Comparison of ENCODE assay signal across 27 cellular contexts in genomic region chr16:86095906-86096485, GRCh38.
DNase-seq lines count a peak whose midpoint lies in the region; ATAC-seq, FAIRE-seq and TF ChIP-seq lines count a peak whose summit lies in the region.
"Had no signal": no experiment of that assay in that cellular context is flagged by ENCODE, and none has a peak within 500 bp of the region (broad histone marks: within the 10 kb centered on the region; RNA-seq: fewer than 3 reads in every experiment).

No MANE protein-coding gene starts in this region.

- no peaks in the 10 kb centered on the region for H3K4me1 Mint-ChIP-seq in CD14-positive monocyte
- H3K4me1 Mint-ChIP-seq in activated CD4-positive, alpha-beta T cell treated with anti-CD3 and anti-CD28 coated beads, Interleukin-2, amount 10 ng/mL, durations not matched to agents 24 days and 14 days: no peaks in the 10 kb centered on the region
- H3K4me1 Mint-ChIP-seq: B cell; CD8-positive, alpha-beta memory T cell; IgD-negative memory B cell had no signal

- H3K4me3 ChIP-seq in Peyer's patch (no peak overlapping the region), kidney (ENCODE audit: low read length in 2 of 2) (no peak overlapping the region), spleen (no peak overlapping the region), mucosa of descending colon (no peak overlapping the region)
- H3K4me3 ChIP-seq: SK-N-MC had no signal

- H3K27me3 ChIP-seq in Peyer's patch: no peaks in the 10 kb centered on the region
- peaks cover 0 to 16% (median 0%) of the 10 kb centered on the region in 7 donors for H3K27me3 ChIP-seq in spleen (replicated peaks in 1 of 7)

- no peaks in the 10 kb centered on the region for H3K36me3 Mint-ChIP-seq in CD14-positive monocyte
- no peaks in the 10 kb centered on the region for H3K36me3 Mint-ChIP-seq in activated CD4-positive, alpha-beta T cell treated with anti-CD3 and anti-CD28 coated beads, Interleukin-2, amount 10 ng/mL, durations not matched to agents 24 days and 14 days (ENCODE audit: low read depth)
- H3K36me3 Mint-ChIP-seq: CD8-positive, alpha-beta memory T cell; IgD-negative memory B cell had no signal

- H3K9me3 ChIP-seq in Peyer's patch (no peaks in the 10 kb centered on the region), kidney (ENCODE audit: control insufficient read depth in 1 of 2, low read length in 2 of 2) (no peaks in the 10 kb centered on the region), spleen (no peaks in the 10 kb centered on the region), mucosa of descending colon (no peaks in the 10 kb centered on the region)

- H3K27ac Mint-ChIP-seq in CD14-positive monocyte: no peak overlapping the region
- no peak overlapping the region for H3K27ac Mint-ChIP-seq in activated CD4-positive, alpha-beta T cell treated with anti-CD3 and anti-CD28 coated beads, Interleukin-2, amount 10 ng/mL, durations not matched to agents 24 days and 14 days
- H3K27ac Mint-ChIP-seq: B cell; CD8-positive, alpha-beta memory T cell; IgD-negative memory B cell had no signal

- peaks cover 1 to 9% (median 2%) of the 10 kb centered on the region in 3 donors for H3K27me3 Mint-ChIP-seq in CD14-positive monocyte (ENCODE audit: low read depth in 3 of 3)
- H3K27me3 Mint-ChIP-seq in activated CD4-positive, alpha-beta T cell treated with anti-CD3 and anti-CD28 coated beads, Interleukin-2, amount 10 ng/mL, durations not matched to agents 24 days and 14 days: no peaks in the 10 kb centered on the region
- H3K27me3 Mint-ChIP-seq: B cell, IgD-negative memory B cell had no signal

- intact Hi-C loops in CD14-positive monocyte (cut with micrococcal nuclease): no loop called here
- intact Hi-C loops in kidney (cut with DNase I): no loop called here
- intact Hi-C loops in spleen (cut with DNase I; ENCODE audit: low total_unique reads): no loop called here
- intact Hi-C loops in activated CD4-positive, alpha-beta T cell treated with anti-CD3 and anti-CD28 coated beads, Interleukin-2, amount 10 ng/mL, durations not matched to agents 24 days and 14 days (cut with micrococcal nuclease): no loop called here
- intact Hi-C loops in mucosa of descending colon (cut with DNase I, micrococcal nuclease): no loop called here

- no peaks in the 10 kb centered on the region for H3K36me3 ChIP-seq in Peyer's patch
- no peaks in the 10 kb centered on the region for H3K36me3 ChIP-seq in kidney (ENCODE audit: control insufficient read depth in 1 of 2, insufficient read depth in 2 of 2, low read length in 2 of 2)
- H3K36me3 ChIP-seq in spleen: no peaks in the 10 kb centered on the region
- H3K36me3 ChIP-seq in mucosa of descending colon (ENCODE audit: low read depth): no peaks in the 10 kb centered on the region

- no peak overlapping the region for H3K4me3 Mint-ChIP-seq in CD14-positive monocyte
- H3K4me3 Mint-ChIP-seq in activated CD4-positive, alpha-beta T cell treated with anti-CD3 and anti-CD28 coated beads, Interleukin-2, amount 10 ng/mL, durations not matched to agents 24 days and 14 days: no peak overlapping the region
- H3K4me3 Mint-ChIP-seq: B cell; CD8-positive, alpha-beta memory T cell; IgD-negative memory B cell had no signal

- no peak for ATAC-seq in mucosa of descending colon
- ATAC-seq: Panc1 had no signal

- peaks cover 0 to 3% (median 0%) of the 10 kb centered on the region in 7 donors for H3K9me3 Mint-ChIP-seq in CD14-positive monocyte
- H3K9me3 Mint-ChIP-seq in activated CD4-positive, alpha-beta T cell treated with anti-CD3 and anti-CD28 coated beads, Interleukin-2, amount 10 ng/mL, durations not matched to agents 24 days and 14 days: no peaks in the 10 kb centered on the region
- H3K9me3 Mint-ChIP-seq: CD8-positive, alpha-beta memory T cell; IgD-negative memory B cell had no signal

- TF ChIP-seq POLR2A in Peyer's patch (IDR thresholded peaks at IDR 0.05) (no peak), spleen (IDR thresholded peaks at IDR 0.05) (no peak)

- H3K4me1 ChIP-seq in Peyer's patch: peaks cover 0 to 4% (median 0%) of the 10 kb centered on the region in 4 donors
- H3K4me1 ChIP-seq in kidney (ENCODE audit: control insufficient read depth in 1 of 2, insufficient read depth in 1 of 2, low read depth in 1 of 2, low read length in 2 of 2): no peaks in the 10 kb centered on the region
- H3K4me1 ChIP-seq in spleen: peaks cover 0 to 4% (median 0%) of the 10 kb centered on the region in 6 donors
- H3K4me1 ChIP-seq in mucosa of descending colon (ENCODE audit: low read depth): peaks cover 4% of the 10 kb centered on the region

- DNase-seq in CD14-positive monocyte (ENCODE audit: low spot score) (peak; percentile 27), Peyer's patch (peak in 2 of 3 donors; percentile 23 to 25), kidney (peak; percentile 36), spleen (peak; percentile 69), mucosa of descending colon (no peak), germinal center (ENCODE audit: low spot score) (no peak)
- no peak for DNase-seq in activated CD4-positive, alpha-beta T cell treated with anti-CD3 and anti-CD28 coated beads, Interleukin-2, amount 10 ng/mL, durations not matched to agents 24 days and 14 days
- DNase-seq: CD8-positive, alpha-beta memory T cell; DMS 273 treated with DMSO at 0.1 percent for 48 hours; DMS79 treated with DMSO at 0.1 percent for 48 hours; GF-D8; HCEC 1CT; MM.1S; NCI-H1048; NCI-H1417; NCI-H1694; NCI-H2029 treated with DMSO at 0.1 percent for 48 hours; NCI-H526 treated with DMSO at 0.1 percent for 48 hours; SIG-M5 had no signal

- no peak overlapping the region for H3K9ac ChIP-seq in kidney (ENCODE audit: low read length in 2 of 2)
- H3K9ac ChIP-seq: KMS-11 had no signal

- TF ChIP-seq CTCF in CD14-positive monocyte (IDR thresholded peaks at IDR 0.05) (no peak), Peyer's patch (IDR thresholded peaks at IDR 0.05) (no peak), kidney (IDR thresholded peaks at IDR 0.05; ENCODE audit: borderline replicate concordance, extremely low read depth, insufficient read depth) (no peak), spleen (IDR thresholded peaks at IDR 0.05 in 8 of 11, conservative IDR thresholded peaks at IDR 0.05 in 3 of 11) (no peak), mucosa of descending colon (IDR thresholded peaks at IDR 0.05) (no peak)

- H3K27ac ChIP-seq in Peyer's patch: no peak overlapping the region
- H3K27ac ChIP-seq in kidney (ENCODE audit: low read depth in 2 of 2, low read length in 2 of 2): no peak overlapping the region
- H3K27ac ChIP-seq in spleen: no peak overlapping the region
- H3K27ac ChIP-seq: C4-2B, KMS-11, SK-N-MC had no signal

- 77 to 96% (median 85%) methylated on average over 5 to 6 of the region's 6 CpGs for WGBS in spleen, 5 donors

- FAIRE-seq in kidney (lab: Jason Lieb, UNC): no peak
- FAIRE-seq: GM12891, H1 had no signal

Comparison
In these comparisons a context has a peak if more than half of its experiments do, and no peak if none do; other contexts are left out.
1. DNase-seq: peak in CD14-positive monocyte (single experiment), Peyer's patch (2 of 3), kidney (single experiment) and spleen (single experiment); none in activated CD4-positive, alpha-beta T cell treated with anti-CD3 and anti-CD28 coated beads, Interleukin-2, amount 10 ng/mL, durations not matched to agents 24 days and 14 days (single experiment), mucosa of descending colon (0 of 3) and germinal center (single experiment).